In genomic region chr10:8064436-8064835, GRCh38 we compare ENCODE assay signal across 20 cellular contexts. TPM values are rescaled to one million over a fixed set of nuclear protein-coding genes. Genes with fewer than 3 reads are reported as not detected.
A peak's percentile ranks its signal among the peaks of the same experiment; 100 is the strongest.
DNase-seq lines count a peak whose midpoint lies in the region; ATAC-seq and TF ChIP-seq lines count a peak whose summit lies in the region.
"Had no signal": no experiment of that assay in that cellular context is flagged by ENCODE, and none has a peak within 500 bp of the region (broad histone marks: within the 10 kb centered on the region; RNA-seq: fewer than 3 reads in every experiment).

No MANE protein-coding gene starts in this region.

- no peak overlapping the region for H3K4me2 ChIP-seq in OCI-LY7 (ENCODE audit: low read length)
- H3K4me2 ChIP-seq: smooth muscle cell had no signal

- no peak overlapping the region for H3K27ac ChIP-seq in iPS-20b (ENCODE audit: low read length)
- H3K27ac ChIP-seq in OCI-LY7 (ENCODE audit: low read depth, low read length, poor library complexity, severe bottlenecking): no peak overlapping the region

- no peak overlapping the region for H2AFZ ChIP-seq in OCI-LY7 (ENCODE audit: low read length)

- H3K4me1 Mint-ChIP-seq in stimulated activated naive CD8-positive, alpha-beta T cell treated with anti-CD3 and anti-CD28 coated beads, Interleukin-15, Interleukin-2, amounts not matched to agents 100 ng/mL and 50 ng/mL, for 24 hours (ENCODE audit: low read depth): peaks cover 99% of the 10 kb centered on the region
- peaks cover 96% of the 10 kb centered on the region for H3K4me1 Mint-ChIP-seq in activated CD4-positive, alpha-beta memory T cell treated with anti-CD3 and anti-CD28 coated beads for 36 hours (ENCODE audit: low read depth)
- peaks cover 34% of the 10 kb centered on the region for H3K4me1 Mint-ChIP-seq in type B pancreatic cell (ENCODE audit: unreplicated experiment)

- H3K36me3 Mint-ChIP-seq in stimulated activated naive CD8-positive, alpha-beta T cell treated with anti-CD3 and anti-CD28 coated beads, Interleukin-15, Interleukin-2, amounts not matched to agents 100 ng/mL and 50 ng/mL, for 24 hours (ENCODE audit: low read depth): peaks cover 91% of the 10 kb centered on the region
- peaks cover 92% of the 10 kb centered on the region for H3K36me3 Mint-ChIP-seq in activated CD4-positive, alpha-beta memory T cell treated with anti-CD3 and anti-CD28 coated beads for 36 hours
- peaks cover 57% of the 10 kb centered on the region for H3K36me3 Mint-ChIP-seq in type B pancreatic cell

- H3K27me3 Mint-ChIP-seq in stimulated activated naive CD8-positive, alpha-beta T cell treated with anti-CD3 and anti-CD28 coated beads, Interleukin-15, Interleukin-2, amounts not matched to agents 100 ng/mL and 50 ng/mL, for 24 hours: no peaks in the 10 kb centered on the region
- no peaks in the 10 kb centered on the region for H3K27me3 Mint-ChIP-seq in activated CD4-positive, alpha-beta memory T cell treated with anti-CD3 and anti-CD28 coated beads for 36 hours
- H3K27me3 Mint-ChIP-seq in type B pancreatic cell: peaks cover 58% of the 10 kb centered on the region

- H3K9me3 ChIP-seq in iPS-20b (ENCODE audit: insufficient read depth, low read depth, low read length): no peaks in the 10 kb centered on the region; the same call in 1 of the 2 replicates
- no peaks in the 10 kb centered on the region for H3K9me3 ChIP-seq in OCI-LY7 (ENCODE audit: low read length)
- H3K9me3 ChIP-seq: upper lobe of left lung had no signal

- no peaks in the 10 kb centered on the region for H3K9me2 ChIP-seq in OCI-LY7 (ENCODE audit: insufficient read depth, low read length)

- no peak overlapping the region for H3K9ac ChIP-seq in iPS-20b (ENCODE audit: low read depth, low read length)

- no peaks in the 10 kb centered on the region for H4K20me1 ChIP-seq in OCI-LY7 (ENCODE audit: insufficient read depth, low read length)

- H3K4me1 ChIP-seq in iPS-20b (ENCODE audit: insufficient read depth, low read length) (peaks cover 46% of the 10 kb centered on the region), OCI-LY7 (ENCODE audit: insufficient read depth, low read length, poor library complexity, severe bottlenecking) (peaks cover 17% of the 10 kb centered on the region)

- BruUV-seq in OCI-LY7 (replicated peaks; lab: Mats Ljungman, UMichigan): no TSS peak

- CTCF ChIA-PET in activated CD4-positive, alpha-beta memory T cell treated with anti-CD3 and anti-CD28 coated beads for 36 hours (lab: Charles Lee): no interaction called here
- CTCF ChIA-PET in OCI-LY7 (lab: Charles Lee; ENCODE audit: unreplicated experiment): no interaction called here

- peak overlapping the region; percentile 56 for H3K4me3 ChIP-seq in iPS-20b (ENCODE audit: low read length)
- H3K4me3 ChIP-seq in OCI-LY7 (ENCODE audit: low read depth, low read length, poor library complexity, severe bottlenecking): no peak overlapping the region
- H3K4me3 ChIP-seq: smooth muscle cell, upper lobe of left lung had no signal

- H3K27ac Mint-ChIP-seq in stimulated activated naive CD8-positive, alpha-beta T cell treated with anti-CD3 and anti-CD28 coated beads, Interleukin-15, Interleukin-2, amounts not matched to agents 100 ng/mL and 50 ng/mL, for 24 hours: peak overlapping the region; percentile 52
- peak overlapping the region; percentile 91 for H3K27ac Mint-ChIP-seq in activated CD4-positive, alpha-beta memory T cell treated with anti-CD3 and anti-CD28 coated beads for 36 hours
- H3K27ac Mint-ChIP-seq in type B pancreatic cell: peak overlapping the region; percentile 72

- H3K4me3 Mint-ChIP-seq in stimulated activated naive CD8-positive, alpha-beta T cell treated with anti-CD3 and anti-CD28 coated beads, Interleukin-15, Interleukin-2, amounts not matched to agents 100 ng/mL and 50 ng/mL, for 24 hours: peak overlapping the region; percentile 10
- H3K4me3 Mint-ChIP-seq in activated CD4-positive, alpha-beta memory T cell treated with anti-CD3 and anti-CD28 coated beads for 36 hours: peak overlapping the region; percentile 29
- peak overlapping the region; percentile 32 for H3K4me3 Mint-ChIP-seq in type B pancreatic cell

- peaks cover 77% of the 10 kb centered on the region for H3K27me3 ChIP-seq in iPS-20b (ENCODE audit: insufficient read depth, low read length)

- ATAC-seq in stimulated activated naive CD8-positive, alpha-beta T cell treated with anti-CD3 and anti-CD28 coated beads, Interleukin-15, Interleukin-2, amounts not matched to agents 100 U/mL and 50 U/mL, for 24 hours: no peak
- ATAC-seq in GM18858 (IDR thresholded peaks at IDR 0.05; ENCODE audit: unreplicated experiment) (no peak), HG02981 (IDR thresholded peaks at IDR 0.05; ENCODE audit: unreplicated experiment) (no peak)
- ATAC-seq: HepG2, left lobe of liver had no signal

- intact Hi-C loops in activated CD4-positive, alpha-beta memory T cell treated with anti-CD3 and anti-CD28 coated beads for 36 hours (cut with micrococcal nuclease): loop anchor here (5.0 to 10.0 kb wide), 3 partner anchors 118 to 1030 kb away; no protein-coding TSS in a partner anchor
- intact Hi-C loops in OCI-LY7 (cut with micrococcal nuclease; ENCODE audit: unreplicated experiment): no loop called here

- H3K79me2 ChIP-seq in OCI-LY7 (ENCODE audit: insufficient read depth, low read depth, low read length): no peaks in the 10 kb centered on the region

- no peak for TF ChIP-seq CTCF in type B pancreatic cell (conservative IDR thresholded peaks at IDR 0.05)
- no peak for TF ChIP-seq CTCF in OCI-LY7 (conservative IDR thresholded peaks at IDR 0.05; ENCODE audit: low read length)

- H3K9me3 Mint-ChIP-seq in stimulated activated naive CD8-positive, alpha-beta T cell treated with anti-CD3 and anti-CD28 coated beads, Interleukin-15, Interleukin-2, amounts not matched to agents 100 ng/mL and 50 ng/mL, for 24 hours: no peaks in the 10 kb centered on the region
- H3K9me3 Mint-ChIP-seq in activated CD4-positive, alpha-beta memory T cell treated with anti-CD3 and anti-CD28 coated beads for 36 hours: no peaks in the 10 kb centered on the region
- H3K9me3 Mint-ChIP-seq in type B pancreatic cell: no peaks in the 10 kb centered on the region

- H3K36me3 ChIP-seq in iPS-20b (ENCODE audit: insufficient read depth, low read depth, low read length) (no peaks in the 10 kb centered on the region; the same call in 1 of the 2 replicates), OCI-LY7 (ENCODE audit: insufficient read depth, low read length) (no peaks in the 10 kb centered on the region)

- POLR2A ChIA-PET in activated CD4-positive, alpha-beta memory T cell treated with anti-CD3 and anti-CD28 coated beads for 36 hours (lab: Charles Lee): interaction anchor here (1.3 to 1.8 kb wide), 3 partner anchors 73 to 338 kb away, joined by 3 to 4 read pairs (median 3); no protein-coding TSS in a partner anchor
- POLR2A ChIA-PET in OCI-LY7 (lab: Charles Lee): interaction anchor here (0.5 to 1.1 kb wide), 5 partner anchors 15 to 1561 kb away, joined by 3 to 5 read pairs (median 3); no protein-coding TSS in a partner anchor

- no peak for DNase-seq in stimulated activated naive CD8-positive, alpha-beta T cell treated with anti-CD3 and anti-CD28 coated beads, Interleukin-15, Interleukin-2, amounts not matched to agents 100 U/mL and 50 U/mL, for 24 hours
- DNase-seq in activated CD4-positive, alpha-beta memory T cell treated with anti-CD3 and anti-CD28 coated beads for 36 hours: no peak
- DNase-seq in type B pancreatic cell (ENCODE audit: extremely low spot score, unreplicated experiment) (no peak), OCI-LY7 (ENCODE audit: low spot score) (no peak)
- DNase-seq: activated CD4-positive, CD25-positive, alpha-beta regulatory T cell treated with anti-CD3 and anti-CD28 coated beads, Interleukin-2, amount 50 U/mL, for 72 hours; activated naive CD4-positive, alpha-beta T cell; COR-L47; glutamatergic neuron; NCI-H524; stimulated activated CD4-positive, alpha-beta T cell treated with anti-CD3 and anti-CD28 coated beads, Interleukin-4, amount 100 ng/mL, for 24 hours; upper lobe of left lung had no signal

RNA-seq across cellular contexts. Expression of gene GATA3, which starts 9.9 kb away (rescaled TPM):
- total RNA-seq in activated CD4-positive, alpha-beta memory T cell treated with anti-CD3 and anti-CD28 coated beads for 36 hours: 10 to 100 TPM; 46.3 to 47.4 TPM
- total RNA-seq in type B pancreatic cell (ENCODE audit: low replicate concordance) (18.5 and 71.4 TPM in 2 replicates), OCI-LY7 (2022) (not detected in 2 replicates)
- not detected in 2 replicates for total RNA-seq in OCI-LY7 (2014; rRNA removed; shearing (Covaris generic))
- total RNA-seq: fibroblast of lung, HepG2, SK-MEL-5 had no signal

Comparison
In these comparisons a context has a peak if more than half of its experiments do, and no peak if none do; other contexts are left out.
1. RNA of gene GATA3, which starts 9.9 kb away (total RNA-seq): 46.3 to 47.4 TPM in activated CD4-positive, alpha-beta memory T cell treated with anti-CD3 and anti-CD28 coated beads for 36 hours and 18.5 to 71.4 TPM in type B pancreatic cell; not detected in OCI-LY7; every median in the first group is over 10 times any median in the second.
2. Peak in every context shown above with its lines, with median percentiles within 50 percentile points of each other: H3K27ac Mint-ChIP-seq and H3K4me3 Mint-ChIP-seq.